Comparison of ENCODE assay signal across 18 cellular contexts in the genomic region with DNA sequence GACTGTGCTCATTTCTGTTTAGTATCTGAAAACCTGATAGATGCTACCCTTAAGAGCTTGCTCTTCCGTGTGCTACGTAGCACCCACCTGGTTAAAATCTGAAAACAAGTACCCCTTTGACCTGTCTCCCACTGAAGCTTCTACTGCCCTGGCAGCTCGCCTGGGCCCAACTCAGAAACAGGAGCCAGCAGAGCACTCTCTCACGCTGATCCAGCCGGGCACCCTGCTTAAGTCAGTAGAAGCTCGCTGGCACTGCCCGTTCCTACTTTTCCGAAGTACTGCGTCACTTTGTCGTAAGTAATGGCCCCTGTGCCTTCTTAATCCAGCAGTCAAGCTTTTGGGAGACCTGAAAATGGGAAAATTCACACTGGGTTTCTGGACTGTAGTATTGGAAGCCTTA. TPM values are rescaled to one million over a fixed set of nuclear protein-coding genes. Genes with fewer than 3 reads are reported as not detected.
A peak's percentile ranks its signal among the peaks of the same experiment; 100 is the strongest.
DNase-seq lines count a peak whose midpoint lies in the region; ATAC-seq, FAIRE-seq and TF ChIP-seq lines count a peak whose summit lies in the region.
"Had no signal": no experiment of that assay in that cellular context is flagged by ENCODE, and none has a peak within 500 bp of the region (broad histone marks: within the 10 kb centered on the region; RNA-seq: fewer than 3 reads in every experiment).

No MANE protein-coding gene starts in this region.

- H3K27me3 ChIP-seq in subcutaneous abdominal adipose tissue (ENCODE audit: control insufficient read depth in 5 of 5, insufficient read depth in 4 of 5, low read length in 5 of 5) = no peaks in the 10 kb centered on the region

- H3K9me3 ChIP-seq in T-helper 17 cell (ENCODE audit: control insufficient read depth, low read length, poor library complexity, severe bottlenecking) (no peaks in the 10 kb centered on the region), subcutaneous abdominal adipose tissue (ENCODE audit: control insufficient read depth in 5 of 5, low read length in 5 of 5) (no peaks in the 10 kb centered on the region)

- no peaks in the 10 kb centered on the region for H3K27me3 Mint-ChIP-seq in T-helper 17 cell

- TF ChIP-seq CTCF in D721Med (IDR thresholded peaks at IDR 0.05; ENCODE audit: insufficient read depth, missing control alignments) = no peak

- H3K4me1 ChIP-seq in subcutaneous abdominal adipose tissue (ENCODE audit: control insufficient read depth in 5 of 5, insufficient read depth in 5 of 5, low read length in 5 of 5) = peaks cover 7 to 55% (median 46%) of the 10 kb centered on the region in 5 donors

- no peak overlapping the region for H3K9ac ChIP-seq in subcutaneous abdominal adipose tissue (ENCODE audit: low read length in 5 of 5)

- H3K9me3 Mint-ChIP-seq in stimulated activated effector memory CD8-positive, alpha-beta T cell treated with anti-CD3 and anti-CD28 coated beads, Interleukin-12 subunit alpha, Interleukin-12 subunit beta, amount 100 ng/mL, for 72 hours = no peaks in the 10 kb centered on the region
- H3K9me3 Mint-ChIP-seq: HFFc6 had no signal

- H3K36me3 ChIP-seq in subcutaneous abdominal adipose tissue (ENCODE audit: control insufficient read depth in 5 of 5, insufficient read depth in 5 of 5, low read length in 5 of 5) = peaks cover 13 to 93% (median 93%) of the 10 kb centered on the region in 5 donors

- no peak overlapping the region for H3K4me3 Mint-ChIP-seq in T-helper 17 cell
- H3K4me3 Mint-ChIP-seq in stimulated activated effector memory CD8-positive, alpha-beta T cell treated with anti-CD3 and anti-CD28 coated beads, Interleukin-12 subunit alpha, Interleukin-12 subunit beta, amount 100 ng/mL, for 72 hours = no peak overlapping the region
- H3K4me3 Mint-ChIP-seq: HFFc6 had no signal

- H3K4me3 ChIP-seq in subcutaneous abdominal adipose tissue (ENCODE audit: low read depth in 1 of 5, low read length in 5 of 5) = no peak overlapping the region
- H3K4me3 ChIP-seq: PC-9 had no signal

- peaks cover 2% of the 10 kb centered on the region for H3K4me1 Mint-ChIP-seq in T-helper 17 cell
- H3K4me1 Mint-ChIP-seq in stimulated activated effector memory CD8-positive, alpha-beta T cell treated with anti-CD3 and anti-CD28 coated beads, Interleukin-12 subunit alpha, Interleukin-12 subunit beta, amount 100 ng/mL, for 72 hours = peaks cover 6% of the 10 kb centered on the region

- peak; percentile 34 for DNase-seq in activated effector memory CD4-positive, alpha-beta T cell treated with anti-CD3 and anti-CD28 coated beads, Interleukin-2, amount 50 U/mL, for 16 hours
- no peak for DNase-seq in activated effector memory CD4-positive, alpha-beta T cell treated with Interleukin-2 at 50 U/mL for 16 hours
- DNase-seq in T-helper 17 cell (no peak), left lobe of liver (ENCODE audit: low spot score) (peak; percentile 41), glomerular visceral epithelial cell (ENCODE audit: extremely low spot score) (no peak), D721Med (ENCODE audit: insufficient read length, low spot score) (no peak)
- no peak for DNase-seq in stimulated activated effector memory CD8-positive, alpha-beta T cell treated with anti-CD3 and anti-CD28 coated beads, Interleukin-12 subunit alpha, Interleukin-12 subunit beta, amount 100 ng/mL, for 72 hours (ENCODE audit: low spot score in 2 of 2)
- DNase-seq: AML-193, H7, HFFc6, NCI-H1417 treated with DMSO at 0.1 percent for 48 hours, NCI-H187 treated with DMSO at 0.1 percent for 48 hours, NCI-H345, NCI-H526 had no signal

- H3K27ac ChIP-seq in subcutaneous abdominal adipose tissue (ENCODE audit: low read depth, low read length) = peak overlapping the region; percentile 55
- H3K27ac ChIP-seq: 22Rv1, PC-9 had no signal

- peak overlapping the region; percentile 11 for H3K27ac Mint-ChIP-seq in T-helper 17 cell
- no peak overlapping the region for H3K27ac Mint-ChIP-seq in stimulated activated effector memory CD8-positive, alpha-beta T cell treated with anti-CD3 and anti-CD28 coated beads, Interleukin-12 subunit alpha, Interleukin-12 subunit beta, amount 100 ng/mL, for 72 hours
- H3K27ac Mint-ChIP-seq: HFFc6 had no signal

- peaks cover 5% of the 10 kb centered on the region for H3K36me3 Mint-ChIP-seq in T-helper 17 cell (ENCODE audit: low read depth)
- H3K36me3 Mint-ChIP-seq in stimulated activated effector memory CD8-positive, alpha-beta T cell treated with anti-CD3 and anti-CD28 coated beads, Interleukin-12 subunit alpha, Interleukin-12 subunit beta, amount 100 ng/mL, for 72 hours = peaks cover 100% of the 10 kb centered on the region

- no peak for FAIRE-seq in D721Med (lab: Jason Lieb, UNC)
- FAIRE-seq: G401.6 had no signal

- ATAC-seq in T-helper 17 cell (no peak), left lobe of liver (no peak)
- no peak for ATAC-seq in stimulated activated effector memory CD8-positive, alpha-beta T cell treated with anti-CD3 and anti-CD28 coated beads, Interleukin-12 subunit alpha, Interleukin-12 subunit beta, amount 100 ng/mL, for 72 hours

RNA-seq across cellular contexts. Expression of a gene that starts 18.9 kb away (rescaled TPM):
- total RNA-seq in T-helper 17 cell = 10 to 100 TPM; 26.5 to 34.4 TPM
- 14.6 TPM for total RNA-seq in left lobe of liver

RNA-seq across cellular contexts. Expression of a gene that starts 57.1 kb away (rescaled TPM):
- total RNA-seq in T-helper 17 cell (10 to 100 TPM; 32.9 to 37.2 TPM), left lobe of liver (12.0 TPM)

Comparison
In these comparisons a context has a peak if more than half of its experiments do, and no peak if none do; other contexts are left out.
1. DNase-seq: peak in activated effector memory CD4-positive, alpha-beta T cell treated with anti-CD3 and anti-CD28 coated beads, Interleukin-2, amount 50 U/mL, for 16 hours (single experiment) and left lobe of liver (single experiment); none in activated effector memory CD4-positive, alpha-beta T cell treated with Interleukin-2 at 50 U/mL for 16 hours (single experiment), T-helper 17 cell (0 of 3), glomerular visceral epithelial cell (single experiment), stimulated activated effector memory CD8-positive, alpha-beta T cell treated with anti-CD3 and anti-CD28 coated beads, Interleukin-12 subunit alpha, Interleukin-12 subunit beta, amount 100 ng/mL, for 72 hours (0 of 2) and D721Med (single experiment).